1 cellular context compared by ENCODE assay signal in genomic region chr2:231573096-231573495, GRCh38.
TF ChIP-seq lines count a peak whose summit lies in the region.

No MANE protein-coding gene starts in this region.

TF ChIP-seq in GM23338, 12 proteins besides CTCF, POLR2A, EP300 and RAD21 (continued from another document):
- no peak for TF ChIP-seq REST (IDR thresholded peaks at IDR 0.05; ENCODE audit: unreplicated experiment)
- no peak for TF ChIP-seq EZH2phosphoT487 (IDR thresholded peaks at IDR 0.05; ENCODE audit: unreplicated experiment)
